2 cellular contexts compared by ENCODE assay signal in genomic region chr2:172409042-172409441, GRCh38.
TF ChIP-seq lines count a peak whose summit lies in the region.

No MANE protein-coding gene starts in this region.

TF ChIP-seq in endothelial cell of umbilical vein, 7 proteins besides CTCF, POLR2A, EP300 and RAD21:
- TF ChIP-seq FOS (IDR thresholded peaks at IDR 0.05; ENCODE audit: borderline replicate concordance, insufficient read depth, low read length) (peak; percentile 66), GATA2 (IDR thresholded peaks at IDR 0.05; ENCODE audit: insufficient read depth, insufficient read length, low read depth, low read length) (no peak), MYC (IDR thresholded peaks at IDR 0.05; ENCODE audit: low read depth, low read length) (no peak), EZH2 (IDR thresholded peaks at IDR 0.05; ENCODE audit: borderline replicate concordance, low read depth, low read length, severe bottlenecking) (no peak), MAX (IDR thresholded peaks at IDR 0.05; ENCODE audit: insufficient read depth, insufficient read length) (no peak), POLR2AphosphoS5 (IDR thresholded peaks at IDR 0.05; ENCODE audit: insufficient read depth, low read depth, low read length) (no peak), JUN (IDR thresholded peaks at IDR 0.05; ENCODE audit: borderline replicate concordance, insufficient read depth, insufficient read length, low read depth) (peak; percentile 53)

TF ChIP-seq in GM23338, 12 proteins besides CTCF, POLR2A, EP300 and RAD21:
- TF ChIP-seq EZH2 (IDR thresholded peaks at IDR 0.05; ENCODE audit: low read depth, unreplicated experiment) (no peak), ZNF331 (CRISPR knock-in tag; IDR thresholded peaks at IDR 0.05; ENCODE audit: low read depth) (no peak), EZH2phosphoT487 (IDR thresholded peaks at IDR 0.05; ENCODE audit: unreplicated experiment) (no peak), CREB1 (CRISPR knock-in tag; IDR thresholded peaks at IDR 0.05; ENCODE audit: low read depth) (no peak), ETS1 (IDR thresholded peaks at IDR 0.05) (no peak), ZNF114 (CRISPR knock-in tag; IDR thresholded peaks at IDR 0.05) (no peak), STAT1 (IDR thresholded peaks at IDR 0.05; ENCODE audit: unreplicated experiment) (no peak), NANOG (IDR thresholded peaks at IDR 0.05; ENCODE audit: borderline replicate concordance) (no peak), ZNF462 (CRISPR knock-in tag; IDR thresholded peaks at IDR 0.05) (no peak), POLR2AphosphoS5 (IDR thresholded peaks at IDR 0.05; ENCODE audit: low read depth) (no peak), REST (IDR thresholded peaks at IDR 0.05; ENCODE audit: unreplicated experiment) (no peak), JUNB (IDR thresholded peaks at IDR 0.05; ENCODE audit: unreplicated experiment) (no peak)
